In the genomic region with DNA sequence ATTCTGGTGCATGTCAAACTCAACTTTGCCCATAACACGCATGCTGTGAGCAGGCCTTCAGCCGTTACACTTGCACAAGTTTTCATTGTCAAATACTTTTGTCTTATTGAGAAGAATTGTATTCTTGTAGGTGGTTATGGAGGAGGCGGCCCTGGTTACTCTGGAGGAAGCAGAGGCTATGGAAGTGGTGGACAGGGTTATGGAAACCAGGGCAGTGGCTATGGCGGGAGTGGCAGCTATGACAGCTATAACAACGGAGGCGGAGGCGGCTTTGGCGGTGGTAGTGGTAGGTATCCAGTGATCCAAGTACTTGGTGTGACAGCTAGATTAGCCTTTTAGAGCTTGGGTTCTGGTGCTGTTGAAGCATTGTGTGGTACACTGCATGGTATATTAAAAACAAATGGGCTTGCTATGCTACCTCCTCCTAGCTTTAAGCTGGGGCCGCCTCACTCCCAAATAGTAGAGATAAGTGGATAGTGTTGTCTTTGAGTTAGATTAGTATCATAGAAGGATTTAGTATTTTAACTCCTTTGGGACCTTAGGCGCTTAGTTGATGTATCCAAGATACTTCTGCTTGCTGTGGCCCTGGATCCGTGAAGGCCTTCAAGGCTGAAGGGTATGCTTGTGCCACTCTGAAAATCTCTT, we compare ENCODE assay signal across 8 cellular contexts. TPM values are rescaled to one million over a fixed set of nuclear protein-coding genes. Genes with fewer than 3 reads are reported as not detected.
DNase-seq lines count a peak whose midpoint lies in the region; ATAC-seq and TF ChIP-seq lines count a peak whose summit lies in the region.

No MANE protein-coding gene starts in this region.

- H3K9me3 ChIP-seq in SJCRH30 (replicated peaks), result no peaks in the 10 kb centered on the region

- H3K4me1 ChIP-seq in SJCRH30, result no peaks in the 10 kb centered on the region; the same call in 1 of the 2 replicates

- DNase-seq in DMS 273 (lab: John Stamatoyannopoulos, UW; ENCODE audit: unreplicated experiment) (peak; percentile 22), DMS 273 treated with DMSO at 0.1 percent for 48 hours (lab: John Stamatoyannopoulos, UW) (no peak), SJCRH30 (no peak), fibroblast of villous mesenchyme (ENCODE audit: low read depth) (no peak), NOMO-1 (lab: John Stamatoyannopoulos, UW; ENCODE audit: unreplicated experiment in 2 of 2) (no peak)
- peak; percentile 61 for DNase-seq in stimulated activated CD4-positive, alpha-beta T cell treated with anti-CD3 and anti-CD28 coated beads, Interleukin-15, amount 100 ng/mL, for 24 hours

- no peak overlapping the region for H3K27ac ChIP-seq in SJCRH30

- H3K36me3 ChIP-seq in SJCRH30, result peaks cover 77% of the 10 kb centered on the region

- TF ChIP-seq CTCF in fibroblast of villous mesenchyme (IDR thresholded peaks at IDR 0.05; ENCODE audit: insufficient read depth, low read depth, low read length), result no peak

- peaks cover 4% of the 10 kb centered on the region; the same call in 1 of the 2 replicates for H3K27me3 ChIP-seq in SJCRH30

- H3K4me3 ChIP-seq in SJCRH30, result peak overlapping the region; percentile 82
- H3K4me3 ChIP-seq in fibroblast of villous mesenchyme (ENCODE audit: low read depth, low read length), result peak overlapping the region; percentile 99

- ATAC-seq in GM18868 (IDR thresholded peaks at IDR 0.05; ENCODE audit: unreplicated experiment), result no peak
- no peak for ATAC-seq in GM18520 (IDR thresholded peaks at IDR 0.05; ENCODE audit: unreplicated experiment)

RNA-seq across cellular contexts. Expression of a gene that starts 2.5 kb away (rescaled TPM):
- total RNA-seq in SJCRH30 (2014; rRNA removed; shearing (Covaris generic)), result 1,766 and 1,801 TPM in 2 replicates
- total RNA-seq in fibroblast of villous mesenchyme, result 242 and 251 TPM in 2 replicates

RNA-seq across cellular contexts. Expression of a gene that starts 3.1 kb away (rescaled TPM):
- 140 and 158 TPM in 2 replicates for total RNA-seq in SJCRH30 (2014; rRNA removed; shearing (Covaris generic))
- 50.9 and 68.7 TPM in 2 replicates for total RNA-seq in fibroblast of villous mesenchyme

RNA-seq across cellular contexts. Expression of a gene that starts 17.7 kb away (rescaled TPM):
- not detected in 2 replicates for total RNA-seq in SJCRH30 (2014; rRNA removed; shearing (Covaris generic))
- total RNA-seq in fibroblast of villous mesenchyme, result under 0.01 and 0.43 TPM in 2 replicates

RNA-seq across cellular contexts. Expression of a gene that starts 41.9 kb away (rescaled TPM):
- total RNA-seq in SJCRH30 (2014; rRNA removed; shearing (Covaris generic)), result 113 and 117 TPM in 2 replicates
- total RNA-seq in fibroblast of villous mesenchyme, result 95.0 and 139 TPM in 2 replicates

Comparison
In these comparisons a context has a peak if more than half of its experiments do, and no peak if none do; other contexts are left out.
1. DNase-seq: peak in DMS 273 (single experiment) and stimulated activated CD4-positive, alpha-beta T cell treated with anti-CD3 and anti-CD28 coated beads, Interleukin-15, amount 100 ng/mL, for 24 hours (single experiment); none in DMS 273 treated with DMSO at 0.1 percent for 48 hours (single experiment), SJCRH30 (0 of 2), fibroblast of villous mesenchyme (single experiment) and NOMO-1 (0 of 2).